In genomic region chrX:129654652-129655546, GRCh38 we compare ENCODE assay signal across 8 cellular contexts. TPM values are rescaled to one million over a fixed set of nuclear protein-coding genes. Genes with fewer than 3 reads are reported as not detected.
DNase-seq lines count a peak whose midpoint lies in the region; ATAC-seq and TF ChIP-seq lines count a peak whose summit lies in the region.

A gene with protein sequence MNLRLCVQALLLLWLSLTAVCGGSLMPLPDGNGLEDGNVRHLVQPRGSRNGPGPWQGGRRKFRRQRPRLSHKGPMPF (minus strand): TSS chrX:129654956. CDS start chrX:129654630, 326 bp downstream.

- H3K79me2 ChIP-seq in fibroblast of lung (ENCODE audit: control insufficient read depth, insufficient read depth, low read length), result no peaks in the 10 kb centered on the region

- DNase-seq in AG09309 (ENCODE audit: low read depth), result no peak
- DNase-seq in activated CD4-positive, alpha-beta T cell treated with anti-CD3 and anti-CD28 coated beads, Interleukin-2, amount 50 U/mL, for 48 hours, result peak; percentile 13 to 16
- peak; percentile 42 to 46 for DNase-seq in fibroblast of lung (ENCODE audit: low read depth in 2 of 2)
- DNase-seq in natural killer cell treated with Interleukin-12 subunit alpha and Interleukin-12 subunit beta and Interleukin-15 and Interleukin-18, amount 100 ng/mL, for 72 hours (ENCODE audit: low spot score), result no peak
- DNase-seq in SIG-M5 treated with dmso at 0.1 percent for 504 hours (lab: John Stamatoyannopoulos, UW; ENCODE audit: unreplicated experiment), result no peak
- no peak for DNase-seq in activated CD4-positive, CD25-positive, alpha-beta regulatory T cell (lab: John Stamatoyannopoulos, UW)

- peak within 1 kb of the TSS; percentile 48 for H3K4me3 Mint-ChIP-seq in natural killer cell treated with Interleukin-12 subunit alpha and Interleukin-12 subunit beta and Interleukin-15 and Interleukin-18, amount 100 ng/mL, for 72 hours

- no peaks in the 10 kb centered on the region for H3K36me3 ChIP-seq in fibroblast of lung (ENCODE audit: control insufficient read depth, insufficient read depth, low read length)

- no peak within 1 kb of the TSS for H3K27ac Mint-ChIP-seq in natural killer cell treated with Interleukin-12 subunit alpha and Interleukin-12 subunit beta and Interleukin-15 and Interleukin-18, amount 100 ng/mL, for 72 hours

- peaks cover 0 to 6% of the 10 kb centered on the region in 2 donors for H3K4me1 Mint-ChIP-seq in natural killer cell treated with Interleukin-12 subunit alpha and Interleukin-12 subunit beta and Interleukin-15 and Interleukin-18, amount 100 ng/mL, for 72 hours (ENCODE audit: low read depth in 2 of 2)

- no peaks in the 10 kb centered on the region for H3K36me3 Mint-ChIP-seq in natural killer cell treated with Interleukin-12 subunit alpha and Interleukin-12 subunit beta and Interleukin-15 and Interleukin-18, amount 100 ng/mL, for 72 hours

- H3K4me3 ChIP-seq in AG09309 (ENCODE audit: control insufficient read depth, low read depth, low read length) (peak within 1 kb of the TSS; percentile 32), fibroblast of lung (replicated peaks in 1 of 4; ENCODE audit: control extremely low read depth in 1 of 4, insufficient read depth in 1 of 4, low read depth in 3 of 4, low read length in 4 of 4) (peak within 1 kb of the TSS; percentile 31 to 51 (median 40))

- no peaks in the 10 kb centered on the region for H3K4me1 ChIP-seq in fibroblast of lung (ENCODE audit: control insufficient read depth, extremely low read depth, insufficient read depth, low read length)

- no peaks in the 10 kb centered on the region for H3K27me3 ChIP-seq in fibroblast of lung (ENCODE audit: control insufficient read depth, insufficient read depth, low read length)

- TF ChIP-seq CTCF in AG09309 (IDR thresholded peaks at IDR 0.05; ENCODE audit: control insufficient read depth, insufficient read depth, low read depth, low read length, missing control alignments), result no peak
- TF ChIP-seq CTCF in fibroblast of lung (conservative IDR thresholded peaks at IDR 0.05 in 1 of 2, IDR thresholded peaks at IDR 0.05 in 1 of 2; ENCODE audit: low read depth in 1 of 2, low read length in 2 of 2), result no peak

- H3K27ac ChIP-seq in fibroblast of lung (ENCODE audit: insufficient read depth, low read length), result no peak within 1 kb of the TSS

- H3K4me2 ChIP-seq in fibroblast of lung (ENCODE audit: extremely low read depth, insufficient read depth, low read length), result peak within 1 kb of the TSS; percentile 83

- no peak within 1 kb of the TSS for H2AFZ ChIP-seq in fibroblast of lung (ENCODE audit: low read length)

- H3K9me3 ChIP-seq in fibroblast of lung (ENCODE audit: control insufficient read depth, insufficient read depth, low read depth, low read length), result no peaks in the 10 kb centered on the region

- TF ChIP-seq EP300 in Ishikawa (IDR thresholded peaks at IDR 0.05; ENCODE audit: borderline replicate concordance), result no peak

- H4K20me1 ChIP-seq in fibroblast of lung (ENCODE audit: control insufficient read depth, extremely low read depth, insufficient read depth, low read length), result no peaks in the 10 kb centered on the region

- peak; percentile 16 for ATAC-seq in GM18861 (IDR thresholded peaks at IDR 0.05; ENCODE audit: unreplicated experiment)
- ATAC-seq in natural killer cell treated with Interleukin-12 subunit alpha and Interleukin-12 subunit beta and Interleukin-15 and Interleukin-18, amount 100 ng/mL, for 72 hours, result peak; percentile 69

- peaks cover 0 to 30% of the 10 kb centered on the region in 2 donors for H3K27me3 Mint-ChIP-seq in natural killer cell treated with Interleukin-12 subunit alpha and Interleukin-12 subunit beta and Interleukin-15 and Interleukin-18, amount 100 ng/mL, for 72 hours

- TF ChIP-seq RAD21 in Ishikawa (IDR thresholded peaks at IDR 0.05; ENCODE audit: low read depth), result no peak

- peak within 1 kb of the TSS; percentile 30 for H3K9ac ChIP-seq in fibroblast of lung (ENCODE audit: insufficient read depth, low read length)

- H3K9me3 Mint-ChIP-seq in natural killer cell treated with Interleukin-12 subunit alpha and Interleukin-12 subunit beta and Interleukin-15 and Interleukin-18, amount 100 ng/mL, for 72 hours, result no peaks in the 10 kb centered on the region

TF ChIP-seq in Ishikawa, 13 proteins besides CTCF, POLR2A, EP300 and RAD21:
- TF ChIP-seq ZBTB7A (IDR thresholded peaks at IDR 0.05; ENCODE audit: low read depth), result no peak
- TF ChIP-seq, protein P1, sequence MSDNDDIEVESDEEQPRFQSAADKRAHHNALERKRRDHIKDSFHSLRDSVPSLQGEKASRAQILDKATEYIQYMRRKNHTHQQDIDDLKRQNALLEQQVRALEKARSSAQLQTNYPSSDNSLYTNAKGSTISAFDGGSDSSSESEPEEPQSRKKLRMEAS (IDR thresholded peaks at IDR 0.05), result no peak; the same call in 1 of the 2 replicates
- no peak for TF ChIP-seq CEBPB (IDR thresholded peaks at IDR 0.05)
- no peak for TF ChIP-seq REST (IDR thresholded peaks at IDR 0.05; ENCODE audit: low read depth)
- TF ChIP-seq NFIC (IDR thresholded peaks at IDR 0.05), result peak; percentile 77
- TF ChIP-seq TEAD4 (IDR thresholded peaks at IDR 0.05), result no peak
- no peak for TF ChIP-seq EGR1 (IDR thresholded peaks at IDR 0.05)
- TF ChIP-seq YY1 (IDR thresholded peaks at IDR 0.05; ENCODE audit: low read depth), result no peak
- no peak for TF ChIP-seq FOXM1 (IDR thresholded peaks at IDR 0.05; ENCODE audit: borderline replicate concordance, low read depth)
- TF ChIP-seq CREB1 (IDR thresholded peaks at IDR 0.05; ENCODE audit: low read depth), result no peak
- no peak for TF ChIP-seq TAF1 (IDR thresholded peaks at IDR 0.05; ENCODE audit: low read depth)
- TF ChIP-seq TCF12 (IDR thresholded peaks at IDR 0.05; ENCODE audit: low read depth), result no peak
- TF ChIP-seq USF1 (IDR thresholded peaks at IDR 0.05), result peak; percentile 78

RNA-seq across cellular contexts. Expression of the gene that starts here (rescaled TPM):
- 0.17 and 3.6 TPM in 2 replicates for total RNA-seq in fibroblast of lung
- polyA plus RNA-seq in fibroblast of lung, result 0.58 and 2.4 TPM in 2 replicates
- 0.78 and 2.5 TPM in 2 replicates for polyA plus RNA-seq in fibroblast of lung (2012)
- 0.93 and 3.7 TPM in 2 replicates for polyA minus RNA-seq in fibroblast of lung (ENCODE audit: low replicate concordance)
- total RNA-seq in natural killer cell treated with Interleukin-12 subunit alpha and Interleukin-12 subunit beta and Interleukin-15 and Interleukin-18, amount 100 ng/mL, for 72 hours, result 1 to 10 TPM in 1 of 2 donors, not detected in 1; 1.1 TPM

Comparison
In these comparisons a context has a peak if more than half of its experiments do, and no peak if none do; other contexts are left out.
1. DNase-seq: peak in activated CD4-positive, alpha-beta T cell treated with anti-CD3 and anti-CD28 coated beads, Interleukin-2, amount 50 U/mL, for 48 hours (2 of 2) and fibroblast of lung (2 of 2); none in AG09309 (single experiment), natural killer cell treated with Interleukin-12 subunit alpha and Interleukin-12 subunit beta and Interleukin-15 and Interleukin-18, amount 100 ng/mL, for 72 hours (single experiment), SIG-M5 treated with dmso at 0.1 percent for 504 hours (single experiment) and activated CD4-positive, CD25-positive, alpha-beta regulatory T cell (0 of 4).